In the genomic region with DNA sequence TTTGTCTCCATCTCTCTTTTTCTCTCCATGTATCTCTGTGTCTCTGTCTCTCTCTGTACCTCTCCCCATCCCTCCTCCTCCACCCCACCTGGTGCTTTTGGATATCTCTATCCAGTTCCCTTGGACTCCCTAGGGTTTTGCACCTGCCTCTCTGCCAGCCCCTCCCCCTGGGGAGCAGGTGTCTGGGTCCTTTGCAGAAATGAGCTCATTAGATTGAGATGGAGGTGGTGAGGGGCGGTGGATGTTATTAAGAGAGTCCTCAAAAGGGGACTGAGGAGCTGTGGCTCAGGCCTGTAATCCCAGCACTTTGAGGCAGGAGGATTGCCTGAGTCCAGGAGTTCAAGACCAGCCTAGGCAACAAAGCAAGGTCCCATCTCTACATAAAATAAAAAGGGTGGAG, we compare ENCODE assay signal across 12 cellular contexts. TPM values are rescaled to one million over a fixed set of nuclear protein-coding genes. Genes with fewer than 3 reads are reported as not detected.
DNase-seq lines count a peak whose midpoint lies in the region; ATAC-seq and TF ChIP-seq lines count a peak whose summit lies in the region.
"Had no signal": no experiment of that assay in that cellular context is flagged by ENCODE, and none has a peak within 500 bp of the region (broad histone marks: within the 10 kb centered on the region; RNA-seq: fewer than 3 reads in every experiment).

No MANE protein-coding gene starts in this region.

- no peaks in the 10 kb centered on the region for H3K27me3 ChIP-seq in vagina
- H3K27me3 ChIP-seq: MG63 had no signal

- CTCF ChIA-PET in MCF 10A (lab: Yijun Ruan, JAX), result interaction anchor here (0.8 to 5.9 kb wide), 7 partner anchors 11 to 189 kb away, joined by 3 to 71 read pairs (median 3); a partner anchor contains a TSS

- peak overlapping the region; percentile 95 for H3K27ac Mint-ChIP-seq in stimulated activated naive CD8-positive, alpha-beta T cell treated with anti-CD3 and anti-CD28 coated beads, Interleukin-15, Interleukin-2, amounts not matched to agents 100 ng/mL and 50 ng/mL, for 24 hours
- peak overlapping the region; percentile 94 for H3K27ac Mint-ChIP-seq in MCF 10A (ENCODE audit: low read depth, unreplicated experiment)

- DNase-seq in stimulated activated naive CD8-positive, alpha-beta T cell treated with anti-CD3 and anti-CD28 coated beads, Interleukin-15, Interleukin-2, amounts not matched to agents 100 U/mL and 50 U/mL, for 24 hours, result no peak
- DNase-seq in NCI-H69 (lab: John Stamatoyannopoulos, UW) (peak; percentile 96), MCF 10A (ENCODE audit: unreplicated experiment) (no peak), vagina (ENCODE audit: extremely low spot score in 2 of 2) (no peak)
- DNase-seq: MG63; stimulated activated CD4-positive, alpha-beta T cell treated with anti-CD3 and anti-CD28 coated beads, Interleukin-4, amount 100 ng/mL, for 24 hours; WERI-Rb-1 had no signal

- H3K4me3 ChIP-seq in vagina, result no peak overlapping the region
- H3K4me3 ChIP-seq: MG63 had no signal

- H3K27me3 Mint-ChIP-seq in stimulated activated naive CD8-positive, alpha-beta T cell treated with anti-CD3 and anti-CD28 coated beads, Interleukin-15, Interleukin-2, amounts not matched to agents 100 ng/mL and 50 ng/mL, for 24 hours, result no peaks in the 10 kb centered on the region
- no peaks in the 10 kb centered on the region for H3K27me3 Mint-ChIP-seq in MCF 10A (ENCODE audit: insufficient read depth, unreplicated experiment)

- no peak for ATAC-seq in stimulated activated naive CD8-positive, alpha-beta T cell treated with anti-CD3 and anti-CD28 coated beads, Interleukin-15, Interleukin-2, amounts not matched to agents 100 U/mL and 50 U/mL, for 24 hours
- ATAC-seq in GM19452 (IDR thresholded peaks at IDR 0.05; ENCODE audit: unreplicated experiment), result no peak
- ATAC-seq in GM21515 (IDR thresholded peaks at IDR 0.05; ENCODE audit: unreplicated experiment), result no peak
- ATAC-seq in HG03571 (IDR thresholded peaks at IDR 0.05; ENCODE audit: unreplicated experiment), result no peak

- no peak for TF ChIP-seq POLR2A in vagina (IDR thresholded peaks at IDR 0.05)

- BruUV-seq in MCF 10A (replicated peaks; lab: Mats Ljungman, UMichigan), result no TSS peak

- peaks cover 67% of the 10 kb centered on the region for H3K4me1 ChIP-seq in vagina

- peak overlapping the region; percentile 86 for H3K4me3 Mint-ChIP-seq in stimulated activated naive CD8-positive, alpha-beta T cell treated with anti-CD3 and anti-CD28 coated beads, Interleukin-15, Interleukin-2, amounts not matched to agents 100 ng/mL and 50 ng/mL, for 24 hours
- peak overlapping the region; percentile 86 for H3K4me3 Mint-ChIP-seq in MCF 10A (ENCODE audit: unreplicated experiment)

- H3K4me1 Mint-ChIP-seq in stimulated activated naive CD8-positive, alpha-beta T cell treated with anti-CD3 and anti-CD28 coated beads, Interleukin-15, Interleukin-2, amounts not matched to agents 100 ng/mL and 50 ng/mL, for 24 hours (ENCODE audit: low read depth), result peaks cover 70% of the 10 kb centered on the region
- H3K4me1 Mint-ChIP-seq in MCF 10A (ENCODE audit: insufficient read depth, unreplicated experiment), result peaks cover 65% of the 10 kb centered on the region

- no peaks in the 10 kb centered on the region for H3K36me3 ChIP-seq in vagina
- H3K36me3 ChIP-seq: heart left ventricle, MG63, WERI-Rb-1 had no signal

- H3K36me3 Mint-ChIP-seq in stimulated activated naive CD8-positive, alpha-beta T cell treated with anti-CD3 and anti-CD28 coated beads, Interleukin-15, Interleukin-2, amounts not matched to agents 100 ng/mL and 50 ng/mL, for 24 hours (ENCODE audit: low read depth), result peaks cover 40% of the 10 kb centered on the region
- peaks cover 15% of the 10 kb centered on the region for H3K36me3 Mint-ChIP-seq in MCF 10A (ENCODE audit: insufficient read depth, unreplicated experiment)

- H3K27ac ChIP-seq in vagina, result peak overlapping the region; percentile 50
- H3K27ac ChIP-seq: WERI-Rb-1 had no signal

- no peaks in the 10 kb centered on the region for H3K9me3 ChIP-seq in vagina
- H3K9me3 ChIP-seq: heart left ventricle, MG63 had no signal

- intact Hi-C loops in MCF 10A (cut with micrococcal nuclease) (no loop called here), vagina (cut with DNase I) (no loop called here)

- H3K9me3 Mint-ChIP-seq in stimulated activated naive CD8-positive, alpha-beta T cell treated with anti-CD3 and anti-CD28 coated beads, Interleukin-15, Interleukin-2, amounts not matched to agents 100 ng/mL and 50 ng/mL, for 24 hours, result no peaks in the 10 kb centered on the region
- H3K9me3 Mint-ChIP-seq in MCF 10A (ENCODE audit: unreplicated experiment), result no peaks in the 10 kb centered on the region

- POLR2A ChIA-PET in MCF 10A (lab: Yijun Ruan, JAX), result interaction anchor here (0.5 to 11.0 kb wide), 9 partner anchors 20 to 597 kb away, joined by 3 to 409 read pairs (median 4); a partner anchor contains a TSS

- TF ChIP-seq CTCF in MCF 10A (IDR thresholded peaks at IDR 0.05; ENCODE audit: unreplicated experiment), result no peak
- no peak for TF ChIP-seq CTCF in vagina (IDR thresholded peaks at IDR 0.05)

RNA-seq across cellular contexts. Expression of a gene that starts 2.1 kb away (rescaled TPM):
- total RNA-seq in MCF 10A (2022) (34.2 and 45.9 TPM in 2 replicates), vagina (16.2 TPM)

RNA-seq across cellular contexts. Expression of a gene that starts 23.6 kb away (rescaled TPM):
- total RNA-seq in MCF 10A (2022), result 0.21 and 0.47 TPM in 2 replicates
- total RNA-seq in vagina, result 3.7 TPM

RNA-seq across cellular contexts. Expression of a gene that starts 23.9 kb away (rescaled TPM):
- 76.0 and 76.4 TPM in 2 replicates for total RNA-seq in MCF 10A (2022)
- 56.5 TPM for total RNA-seq in vagina

RNA-seq across cellular contexts. Expression of a gene that starts 48.5 kb away (rescaled TPM):
- 14.7 and 15.4 TPM in 2 replicates for total RNA-seq in MCF 10A (2022)
- 7.9 TPM for total RNA-seq in vagina
